In the genomic region with DNA sequence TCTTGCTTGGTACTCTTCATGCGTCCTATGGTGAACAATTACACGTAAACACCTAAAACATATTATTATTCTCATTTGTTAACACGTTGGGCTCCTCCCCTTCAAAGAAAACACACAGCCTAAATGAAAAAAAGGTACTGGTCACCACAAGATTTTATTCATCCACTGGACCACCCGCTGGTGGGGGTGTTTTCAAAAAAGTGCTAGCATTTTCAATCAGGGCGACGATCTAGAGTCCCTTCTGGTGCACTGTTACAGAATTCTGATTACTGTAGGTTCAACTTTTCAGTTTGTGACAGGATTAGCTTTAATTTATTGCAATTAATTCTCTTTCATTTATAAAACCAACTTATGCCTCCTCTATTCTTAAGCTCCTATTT, we compare ENCODE assay signal across 8 cellular contexts. TPM values are rescaled to one million over a fixed set of nuclear protein-coding genes. Genes with fewer than 3 reads are reported as not detected.
DNase-seq lines count a peak whose midpoint lies in the region; ATAC-seq and TF ChIP-seq lines count a peak whose summit lies in the region.

No MANE protein-coding gene starts in this region.

- CTCF ChIA-PET in CD8-positive, alpha-beta T cell (lab: Charles Lee): interaction anchor here (1.6 kb wide), 2 partner anchors 282 to 377 kb away, joined by 3 to 4 read pairs; no protein-coding TSS in a partner anchor

- peak overlapping the region; percentile 100 for H3K4me3 Mint-ChIP-seq in CD8-positive, alpha-beta T cell
- H3K4me3 Mint-ChIP-seq in memory B cell: peak overlapping the region; percentile 95

- no peaks in the 10 kb centered on the region for H3K27me3 ChIP-seq in CD8-positive, alpha-beta T cell (ENCODE audit: insufficient read depth, low read length)
- no peaks in the 10 kb centered on the region for H3K27me3 ChIP-seq in brain microvascular endothelial cell (replicated peaks)

- H3K4me3 ChIP-seq in CD8-positive, alpha-beta T cell (ENCODE audit: low read depth, low read length): peak overlapping the region; percentile 97
- H3K4me3 ChIP-seq in brain microvascular endothelial cell (ENCODE audit: low read depth, low read length) (peak overlapping the region; percentile 97), urinary bladder (ENCODE audit: low read depth, low read length) (peak overlapping the region; percentile 73)

- peak in 2 of 7 experiments; percentile 5 to 15 for DNase-seq in CD8-positive, alpha-beta T cell
- DNase-seq in LoVo (ENCODE audit: low spot score) (peak; percentile 2), brain microvascular endothelial cell (no peak), memory B cell (ENCODE audit: low spot score in 2 of 2) (no peak), GM20000 (ENCODE audit: low spot score) (no peak), AG20443 (ENCODE audit: low spot score) (no peak)

- H3K36me3 ChIP-seq in CD8-positive, alpha-beta T cell (ENCODE audit: insufficient read depth, low read length): peaks cover 10% of the 10 kb centered on the region
- peaks cover 12% of the 10 kb centered on the region for H3K36me3 ChIP-seq in brain microvascular endothelial cell (replicated peaks)
- H3K36me3 ChIP-seq in urinary bladder (ENCODE audit: insufficient read depth): no peaks in the 10 kb centered on the region

- peaks cover 36% of the 10 kb centered on the region for H3K4me1 Mint-ChIP-seq in CD8-positive, alpha-beta T cell (ENCODE audit: low read depth)
- peaks cover 15% of the 10 kb centered on the region for H3K4me1 Mint-ChIP-seq in memory B cell

- no peaks in the 10 kb centered on the region for H3K9me3 ChIP-seq in CD8-positive, alpha-beta T cell (ENCODE audit: low read length)

- H3K36me3 Mint-ChIP-seq in CD8-positive, alpha-beta T cell: peaks cover 41% of the 10 kb centered on the region
- peaks cover 8% of the 10 kb centered on the region for H3K36me3 Mint-ChIP-seq in memory B cell

- H3K9me3 Mint-ChIP-seq in CD8-positive, alpha-beta T cell: no peaks in the 10 kb centered on the region
- H3K9me3 Mint-ChIP-seq in memory B cell: no peaks in the 10 kb centered on the region

- ATAC-seq in CD8-positive, alpha-beta T cell: peak; percentile 7
- peak; percentile 2 for ATAC-seq in GM21526 (IDR thresholded peaks at IDR 0.05; ENCODE audit: low FRiP score, unreplicated experiment)
- ATAC-seq in memory B cell (ENCODE audit: low read depth): peak; percentile 5

- in situ Hi-C loops in brain microvascular endothelial cell (cut with HindIII; ENCODE audit: low pct_ligation_motif_present, low sequenced_read_pairs): no loop called here

- WGBS in urinary bladder: 2% methylated on average over 6 of the region's 6 CpGs

- intact Hi-C loops in CD8-positive, alpha-beta T cell (cut with DNase I, micrococcal nuclease): loop anchor here (1.0 to 5.0 kb wide), 14 partner anchors 46 to 559 kb away; a partner anchor contains a TSS

- TF ChIP-seq CTCF in CD8-positive, alpha-beta T cell (IDR thresholded peaks at IDR 0.05): no peak
- TF ChIP-seq CTCF in brain microvascular endothelial cell (IDR thresholded peaks at IDR 0.05; ENCODE audit: low read depth, low read length, missing control alignments) (no peak), GM20000 (IDR thresholded peaks at IDR 0.05; ENCODE audit: extremely low read depth, missing control alignments) (no peak)

- peak overlapping the region; percentile 100 for H3K27ac Mint-ChIP-seq in CD8-positive, alpha-beta T cell
- peak overlapping the region; percentile 99 for H3K27ac Mint-ChIP-seq in memory B cell

- H3K27ac ChIP-seq in CD8-positive, alpha-beta T cell (ENCODE audit: low read depth, low read length): peak overlapping the region; percentile 99
- peak overlapping the region; percentile 96 for H3K27ac ChIP-seq in brain microvascular endothelial cell
- H3K27ac ChIP-seq in urinary bladder (ENCODE audit: low read depth): peak overlapping the region; percentile 86

- no peaks in the 10 kb centered on the region for H3K27me3 Mint-ChIP-seq in CD8-positive, alpha-beta T cell (ENCODE audit: low read depth)
- H3K27me3 Mint-ChIP-seq in memory B cell: peaks cover 4% of the 10 kb centered on the region

- POLR2A ChIA-PET in CD8-positive, alpha-beta T cell (lab: Charles Lee): interaction anchor here (0.5 to 1.2 kb wide), 6 partner anchors 9 to 412 kb away, joined by 3 to 6 read pairs (median 3); no protein-coding TSS in a partner anchor

- H3K4me1 ChIP-seq in CD8-positive, alpha-beta T cell (ENCODE audit: insufficient read depth, low read length): peaks cover 19% of the 10 kb centered on the region
- no peaks in the 10 kb centered on the region for H3K4me1 ChIP-seq in urinary bladder (ENCODE audit: insufficient read depth)

RNA-seq across cellular contexts. Expression of a gene that starts 0.5 kb away (rescaled TPM):
- 1 to 10 TPM; 7.9 to 8.5 TPM for total RNA-seq in CD8-positive, alpha-beta T cell
- total RNA-seq in urinary bladder: 49.6 TPM
- polyA plus RNA-seq in urinary bladder: 18.0 TPM
